Comparison of ENCODE assay signal across 9 cellular contexts in genomic region chr6:96157018-96157565, GRCh38.
DNase-seq lines count a peak whose midpoint lies in the region; ATAC-seq and TF ChIP-seq lines count a peak whose summit lies in the region.
"Had no signal": no experiment of that assay in that cellular context is flagged by ENCODE, and none has a peak within 500 bp of the region (broad histone marks: within the 10 kb centered on the region; RNA-seq: fewer than 3 reads in every experiment).

No MANE protein-coding gene starts in this region.

- ATAC-seq in GM19455 (IDR thresholded peaks at IDR 0.05; ENCODE audit: unreplicated experiment), result peak; percentile 93
- peak; percentile 96 for ATAC-seq in HG03135 (IDR thresholded peaks at IDR 0.05; ENCODE audit: unreplicated experiment)

- peaks cover 3% of the 10 kb centered on the region for H3K4me1 ChIP-seq in adipocyte (ENCODE audit: control insufficient read depth, insufficient read depth, low read length)

- no peak overlapping the region for H3K27ac ChIP-seq in coronary artery

- no peak overlapping the region for H3K9ac ChIP-seq in adipocyte (ENCODE audit: low read length)

- no peaks in the 10 kb centered on the region for H3K27me3 ChIP-seq in adipocyte (replicated peaks; ENCODE audit: control insufficient read depth, insufficient read depth, low read length)

- DNase-seq in GM13976 (ENCODE audit: low spot score) (peak; percentile 37), adipocyte (ENCODE audit: low read depth) (no peak), coronary artery (ENCODE audit: low spot score) (no peak), islet precursor cell (no peak), HT-29 (ENCODE audit: low spot score) (no peak), HUDEP-2 (lab: John Stamatoyannopoulos, UW; ENCODE audit: unreplicated experiment in 76 of 76) (no peak)
- DNase-seq: amygdala had no signal

- H3K36me3 ChIP-seq in adipocyte (ENCODE audit: control insufficient read depth, insufficient read depth, low read length, severe bottlenecking), result no peaks in the 10 kb centered on the region

- in situ Hi-C loops in GM13976 (cut with MboI; ENCODE audit: low sequenced_read_pairs, unreplicated experiment), result no loop called here

- H3K4me3 ChIP-seq in adipocyte (ENCODE audit: low read length) (peak overlapping the region; percentile 47), coronary artery (no peak overlapping the region)

- H3K9me3 ChIP-seq in adipocyte (ENCODE audit: control insufficient read depth, low read length), result no peaks in the 10 kb centered on the region

- TF ChIP-seq CTCF in GM13976 (IDR thresholded peaks at IDR 0.05; ENCODE audit: borderline replicate concordance, control extremely low read depth, extremely low read depth, insufficient read depth, missing control alignments), result no peak
- no peak for TF ChIP-seq CTCF in coronary artery (IDR thresholded peaks at IDR 0.05)
